8 cellular contexts compared by ENCODE assay signal in genomic region chr6:68572525-68572924, GRCh38.
A peak's percentile ranks its signal among the peaks of the same experiment; 100 is the strongest.
DNase-seq lines count a peak whose midpoint lies in the region; ATAC-seq, FAIRE-seq and TF ChIP-seq lines count a peak whose summit lies in the region.

No MANE protein-coding gene starts in this region.

- H3K27me3 ChIP-seq in prostate gland (replicated peaks; ENCODE audit: insufficient read depth) = no peaks in the 10 kb centered on the region

- TF ChIP-seq CTCF in chondrocyte (IDR thresholded peaks at IDR 0.05) = peak; percentile 20
- TF ChIP-seq CTCF in prostate gland (IDR thresholded peaks at IDR 0.05) = no peak

- FAIRE-seq in GM19239 (lab: Jason Lieb, UNC) = peak; percentile 26

- no peak for TF ChIP-seq POLR2A in prostate gland (IDR thresholded peaks at IDR 0.05)

- H3K36me3 ChIP-seq in prostate gland = no peaks in the 10 kb centered on the region

- no peaks in the 10 kb centered on the region for H3K4me1 ChIP-seq in prostate gland (replicated peaks)

- intact Hi-C loops in prostate gland (cut with DNase I) = no loop called here

- H3K9me3 Mint-ChIP-seq in chondrocyte (ENCODE audit: low read depth) = peaks cover 22% of the 10 kb centered on the region
- peaks cover 12 to 14% of the 10 kb centered on the region in 2 donors for H3K9me3 Mint-ChIP-seq in stimulated activated naive B cell treated with anti-CD40 and anti-IgM and Interleukin-4, amounts not matched to agents 10 μg/mL and 1 μg/mL and 100 μg/mL, for 72 hours

- no peak overlapping the region for H3K4me3 Mint-ChIP-seq in chondrocyte (ENCODE audit: unreplicated experiment)
- H3K4me3 Mint-ChIP-seq in stimulated activated naive B cell treated with anti-CD40 and anti-IgM and Interleukin-4, amounts not matched to agents 10 μg/mL and 1 μg/mL and 100 μg/mL, for 72 hours = no peak overlapping the region

- DNase-seq in DMS53 (lab: John Stamatoyannopoulos, UW) (peak; percentile 88), GM19239 (ENCODE audit: insufficient read length, low spot score) (peak; percentile 7), NCI-H526 treated with DMSO at 0.1 percent for 48 hours (lab: John Stamatoyannopoulos, UW) (peak; percentile 59), chondrocyte (ENCODE audit: low spot score) (no peak), prostate gland (ENCODE audit: low spot score) (no peak)
- peak; percentile 3 for DNase-seq in stimulated activated naive B cell treated with anti-CD40 and anti-IgM and Interleukin-4, amounts not matched to agents 10 μg/mL and 1 μg/mL and 100 μg/mL, for 72 hours
- DNase-seq in stimulated activated naive CD4-positive, alpha-beta T cell (lab: John Stamatoyannopoulos, UW) = no peak

- H3K27ac Mint-ChIP-seq in chondrocyte (ENCODE audit: unreplicated experiment) = no peak overlapping the region
- H3K27ac Mint-ChIP-seq in stimulated activated naive B cell treated with anti-CD40 and anti-IgM and Interleukin-4, amounts not matched to agents 10 μg/mL and 1 μg/mL and 100 μg/mL, for 72 hours = no peak overlapping the region

- peak; percentile 87 for ATAC-seq in HG03196 (IDR thresholded peaks at IDR 0.05; ENCODE audit: unreplicated experiment)
- ATAC-seq in stimulated activated naive B cell treated with anti-CD40 and anti-IgM and Interleukin-4, amounts not matched to agents 10 μg/mL and 1 μg/mL and 100 μg/mL, for 72 hours (replicated peaks) = peak; percentile 63 to 68

- H3K27ac ChIP-seq in prostate gland = no peak overlapping the region

- peaks cover 18% of the 10 kb centered on the region for H3K27me3 Mint-ChIP-seq in chondrocyte (ENCODE audit: low read depth)
- peaks cover 0 to 4% of the 10 kb centered on the region in 2 donors for H3K27me3 Mint-ChIP-seq in stimulated activated naive B cell treated with anti-CD40 and anti-IgM and Interleukin-4, amounts not matched to agents 10 μg/mL and 1 μg/mL and 100 μg/mL, for 72 hours

- H3K4me3 ChIP-seq in prostate gland = no peak overlapping the region

- 75% methylated on average over 2 of the region's 2 CpGs for WGBS in prostate gland

- no peaks in the 10 kb centered on the region for H3K9me3 ChIP-seq in prostate gland

- peaks cover 3% of the 10 kb centered on the region for H3K4me1 Mint-ChIP-seq in chondrocyte (ENCODE audit: low read depth)
- H3K4me1 Mint-ChIP-seq in stimulated activated naive B cell treated with anti-CD40 and anti-IgM and Interleukin-4, amounts not matched to agents 10 μg/mL and 1 μg/mL and 100 μg/mL, for 72 hours = no peaks in the 10 kb centered on the region

- no peaks in the 10 kb centered on the region for H3K36me3 Mint-ChIP-seq in chondrocyte (ENCODE audit: low read depth)
- H3K36me3 Mint-ChIP-seq in stimulated activated naive B cell treated with anti-CD40 and anti-IgM and Interleukin-4, amounts not matched to agents 10 μg/mL and 1 μg/mL and 100 μg/mL, for 72 hours = no peaks in the 10 kb centered on the region

Comparison
In these comparisons a context has a peak if more than half of its experiments do, and no peak if none do; other contexts are left out.
1. DNase-seq: peak in DMS53 (single experiment), GM19239 (single experiment), NCI-H526 treated with DMSO at 0.1 percent for 48 hours (single experiment) and stimulated activated naive B cell treated with anti-CD40 and anti-IgM and Interleukin-4, amounts not matched to agents 10 μg/mL and 1 μg/mL and 100 μg/mL, for 72 hours (single experiment); none in chondrocyte (single experiment), stimulated activated naive CD4-positive, alpha-beta T cell (0 of 6) and prostate gland (single experiment).